Comparison of ENCODE assay signal across 16 cellular contexts in the genomic region with DNA sequence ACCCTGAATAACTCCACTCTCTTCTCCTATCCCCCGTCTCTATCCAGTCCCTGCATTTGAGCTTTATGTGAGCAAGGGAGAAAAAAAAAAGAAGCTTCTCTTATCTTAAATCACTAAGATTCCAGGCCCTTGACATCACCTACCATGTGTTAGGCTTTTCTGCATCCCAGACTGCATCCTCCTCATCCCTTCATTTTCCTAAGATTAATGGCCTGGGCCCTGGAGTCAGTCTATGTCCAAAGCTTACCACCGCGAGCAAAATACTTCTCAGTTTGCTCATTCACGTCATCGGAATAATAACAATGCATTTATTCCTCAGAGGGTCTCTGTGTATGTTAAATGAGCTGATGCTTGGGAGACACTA. TPM values are rescaled to one million over a fixed set of nuclear protein-coding genes. Genes with fewer than 3 reads are reported as not detected.
A peak's percentile ranks its signal among the peaks of the same experiment; 100 is the strongest.
DNase-seq lines count a peak whose midpoint lies in the region; ATAC-seq and TF ChIP-seq lines count a peak whose summit lies in the region.
"Had no signal": no experiment of that assay in that cellular context is flagged by ENCODE, and none has a peak within 500 bp of the region (broad histone marks: within the 10 kb centered on the region; RNA-seq: fewer than 3 reads in every experiment).

No MANE protein-coding gene starts in this region.

- H3K4me1 Mint-ChIP-seq in H9 (peaks cover 29 to 47% of the 10 kb centered on the region in 2 experiments), osteocyte (ENCODE audit: unreplicated experiment) (peaks cover 4% of the 10 kb centered on the region)
- H3K4me1 Mint-ChIP-seq: activated CD4-positive, alpha-beta T cell treated with anti-CD3 and anti-CD28 coated beads for 36 hours; CD8-positive, alpha-beta memory T cell had no signal

- H4K91ac ChIP-seq in H9 (ENCODE audit: insufficient read length, low read depth, low read length) = no peak overlapping the region

- H3K9me3 ChIP-seq in H9 (ENCODE audit: control insufficient read depth, low read depth, low read length) = no peaks in the 10 kb centered on the region
- H3K9me3 ChIP-seq in iPS-20b (ENCODE audit: insufficient read depth, low read depth, low read length) = no peaks in the 10 kb centered on the region
- no peaks in the 10 kb centered on the region for H3K9me3 ChIP-seq in smooth muscle cell (replicated peaks; ENCODE audit: low read depth)

- WGBS in H9 (ENCODE audit: extremely low coverage, insufficient read length, low lambda C conversion rate) = no CpG with 5 or more reads among the region's 5 CpGs
- 6% methylated on average over 5 of the region's 5 CpGs for WGBS in smooth muscle cell (ENCODE audit: low lambda C conversion rate)

- H3K9ac ChIP-seq in H9 (ENCODE audit: extremely low read depth, insufficient read length, low read length) = no peak overlapping the region
- H3K9ac ChIP-seq in iPS-20b (ENCODE audit: low read depth, low read length) = peak overlapping the region; percentile 72; the same call in 1 of the 2 replicates
- H3K9ac ChIP-seq in smooth muscle cell (ENCODE audit: low read depth) = peak overlapping the region; percentile 76

- H3K27ac ChIP-seq in H9 (ENCODE audit: insufficient read length, low read depth, low read length) (peak overlapping the region; percentile 41), iPS-20b (ENCODE audit: low read length) (no peak overlapping the region), smooth muscle cell (ENCODE audit: low read depth) (peak overlapping the region; percentile 90), dorsolateral prefrontal cortex (no peak overlapping the region)

- no peak overlapping the region for H2BK5ac ChIP-seq in H9 (ENCODE audit: insufficient read length, low read length)

- in situ Hi-C loops in astrocyte of the cerebellum (cut with HindIII; ENCODE audit: low sequenced_read_pairs) = loop anchor here (5.0 kb wide), 1 partner anchor 37 kb away; no protein-coding TSS in a partner anchor

- DNase-seq in H9 = no peak
- DNase-seq in astrocyte of the cerebellum (ENCODE audit: low read depth) = peak; percentile 64
- no peak for DNase-seq in smooth muscle cell (lab: John Stamatoyannopoulos, UW; ENCODE audit: unreplicated experiment)
- DNase-seq in osteocyte (ENCODE audit: extremely low spot score, unreplicated experiment) = no peak
- DNase-seq in dorsolateral prefrontal cortex = no peak
- DNase-seq: activated CD4-positive, alpha-beta T cell treated with anti-CD3 and anti-CD28 coated beads for 36 hours; CD8-positive, alpha-beta memory T cell; effector memory CD8-positive, alpha-beta T cell; KBM-7; NCI-H1436 treated with DMSO at 0.1 percent for 48 hours; NCI-H510A treated with DMSO at 0.1 percent for 48 hours; nucleus accumbens had no signal

- no peak overlapping the region for H3K23ac ChIP-seq in H9 (ENCODE audit: insufficient read length, low read depth, low read length)

- no peaks in the 10 kb centered on the region for H3K79me1 ChIP-seq in H9 (ENCODE audit: insufficient read depth, low read depth, low read length, poor library complexity, severe bottlenecking)

- no peak overlapping the region for H3K4ac ChIP-seq in H9 (ENCODE audit: low read depth, low read length)

- no peak overlapping the region for H3K14ac ChIP-seq in H9 (ENCODE audit: insufficient read depth, low read length)

- no peak overlapping the region for H2BK120ac ChIP-seq in H9 (ENCODE audit: low read depth, low read length, poor library complexity, severe bottlenecking)

- H4K5ac ChIP-seq in H9 (ENCODE audit: insufficient read length, low read depth, low read length) = no peak overlapping the region

- H2AFZ ChIP-seq in H9 (ENCODE audit: low read length) = no peak overlapping the region
- peak overlapping the region; percentile 56 for H2AFZ ChIP-seq in smooth muscle cell (ENCODE audit: low read depth)

- H4K8ac ChIP-seq in H9 (replicated peaks; ENCODE audit: insufficient read length, low read depth, low read length) = no peak overlapping the region

- H2BK20ac ChIP-seq in H9 (ENCODE audit: low read depth, low read length, poor library complexity, severe bottlenecking) = no peak overlapping the region

- H3K27ac Mint-ChIP-seq in H9 (peak overlapping the region; percentile 60 to 93 (median 74)), osteocyte (ENCODE audit: unreplicated experiment) (no peak overlapping the region)
- H3K27ac Mint-ChIP-seq: activated CD4-positive, alpha-beta T cell treated with anti-CD3 and anti-CD28 coated beads for 36 hours; CD8-positive, alpha-beta memory T cell; effector memory CD8-positive, alpha-beta T cell; T-helper 1 cell treated with Interleukin-12 subunit alpha and Interleukin-12 subunit beta and Interleukin-4 antibody, amounts not matched to agents 30 μg/mL and 1 μg/mL, for 36 hours had no signal

- H3T11ph ChIP-seq in H9 (ENCODE audit: low read length) = no peak overlapping the region

- TF ChIP-seq CTCF in H9 (conservative IDR thresholded peaks at IDR 0.05) = no peak
- TF ChIP-seq CTCF in astrocyte of the cerebellum (IDR thresholded peaks at IDR 0.05; ENCODE audit: low read depth, low read length, missing control alignments) = no peak
- TF ChIP-seq CTCF in smooth muscle cell (IDR thresholded peaks at IDR 0.05; ENCODE audit: borderline replicate concordance, insufficient read depth, poor library complexity, severe bottlenecking) = no peak
- no peak for TF ChIP-seq CTCF in osteocyte (IDR thresholded peaks at IDR 0.05)
- TF ChIP-seq CTCF in dorsolateral prefrontal cortex (IDR thresholded peaks at IDR 0.05 in 54 of 56, conservative IDR thresholded peaks at IDR 0.05 in 2 of 56; ENCODE audit: low read depth in 1 of 56, partially characterized antibody in 56 of 56) = no peak

- no peak overlapping the region for H3K4me3 ChIP-seq in astrocyte of the cerebellum (ENCODE audit: low read depth, low read length)
- H3K4me3 ChIP-seq in iPS-20b (ENCODE audit: low read length) = no peak overlapping the region
- H3K4me3 ChIP-seq in smooth muscle cell = no peak overlapping the region
- no peak overlapping the region for H3K4me3 ChIP-seq in dorsolateral prefrontal cortex

- peaks cover 38% of the 10 kb centered on the region for H3K36me3 ChIP-seq in iPS-20b (ENCODE audit: insufficient read depth, low read depth, low read length)
- no peaks in the 10 kb centered on the region for H3K36me3 ChIP-seq in smooth muscle cell (ENCODE audit: low read depth)

- H2AK5ac ChIP-seq in H9 (ENCODE audit: insufficient read length, low read length) = no peak overlapping the region

- no peak overlapping the region for H2BK12ac ChIP-seq in H9 (ENCODE audit: insufficient read length, low read depth, low read length)

- no peak overlapping the region for H3K4me3 Mint-ChIP-seq in H9
- H3K4me3 Mint-ChIP-seq in osteocyte (ENCODE audit: unreplicated experiment) = no peak overlapping the region
- H3K4me3 Mint-ChIP-seq: activated CD4-positive, alpha-beta T cell treated with anti-CD3 and anti-CD28 coated beads for 36 hours; CD8-positive, alpha-beta memory T cell; effector memory CD8-positive, alpha-beta T cell; T-helper 1 cell treated with Interleukin-12 subunit alpha and Interleukin-12 subunit beta and Interleukin-4 antibody, amounts not matched to agents 30 μg/mL and 1 μg/mL, for 36 hours had no signal

- intact Hi-C loops in dorsolateral prefrontal cortex (cut with DNase I) = no loop called here

- H3K36me3 Mint-ChIP-seq in H9 (ENCODE audit: insufficient read depth in 1 of 3, low read depth in 3 of 3) (peaks cover 10 to 27% (median 18%) of the 10 kb centered on the region in 3 experiments; a peak in 5 of 7 replicates), osteocyte (ENCODE audit: unreplicated experiment) (no peaks in the 10 kb centered on the region)
- H3K36me3 Mint-ChIP-seq: CD8-positive, alpha-beta memory T cell had no signal

- H3K9me3 Mint-ChIP-seq in H9 = no peaks in the 10 kb centered on the region
- no peaks in the 10 kb centered on the region for H3K9me3 Mint-ChIP-seq in osteocyte (ENCODE audit: unreplicated experiment)
- H3K9me3 Mint-ChIP-seq: CD8-positive, alpha-beta memory T cell; effector memory CD8-positive, alpha-beta T cell; T-helper 1 cell treated with Interleukin-12 subunit alpha and Interleukin-12 subunit beta and Interleukin-4 antibody, amounts not matched to agents 30 μg/mL and 1 μg/mL, for 36 hours had no signal

- H3K27me3 Mint-ChIP-seq in H9 (ENCODE audit: low read depth) = no peaks in the 10 kb centered on the region; the same call in 1 of the 2 replicates
- H3K27me3 Mint-ChIP-seq in osteocyte (ENCODE audit: unreplicated experiment) = no peaks in the 10 kb centered on the region

- peaks cover 6% of the 10 kb centered on the region for H3F3A ChIP-seq in smooth muscle cell (ENCODE audit: low read depth)

- H4K20me1 ChIP-seq in H9 (ENCODE audit: control insufficient read depth, insufficient read depth, insufficient read length) (no peaks in the 10 kb centered on the region), smooth muscle cell (ENCODE audit: low read depth) (no peaks in the 10 kb centered on the region)

- H3K56ac ChIP-seq in H9 (ENCODE audit: insufficient read length, low read depth, low read length) = no peak overlapping the region

- H2BK15ac ChIP-seq in H9 (ENCODE audit: low read depth, low read length) = no peak overlapping the region

- no peaks in the 10 kb centered on the region for H3K23me2 ChIP-seq in H9 (ENCODE audit: insufficient read length, low read depth, low read length, poor library complexity, severe bottlenecking)

- H3K79me2 ChIP-seq in H9 (ENCODE audit: insufficient read depth, low read length) = no peaks in the 10 kb centered on the region
- no peaks in the 10 kb centered on the region for H3K79me2 ChIP-seq in smooth muscle cell (ENCODE audit: low read depth)

- ATAC-seq in GM19455 (IDR thresholded peaks at IDR 0.05; ENCODE audit: unreplicated experiment) (no peak), HG03439 (IDR thresholded peaks at IDR 0.05; ENCODE audit: unreplicated experiment) (no peak)
- ATAC-seq: activated CD4-positive, alpha-beta T cell treated with anti-CD3 and anti-CD28 coated beads for 36 hours; effector memory CD8-positive, alpha-beta T cell had no signal

- H3K4me2 ChIP-seq in H9 (ENCODE audit: insufficient read depth, insufficient read length, low read length) (no peak overlapping the region), smooth muscle cell (peak overlapping the region; percentile 76)

- no peak overlapping the region for H3K18ac ChIP-seq in H9 (ENCODE audit: insufficient read length, low read depth, low read length)

- H3K27me3 ChIP-seq in H9 (ENCODE audit: insufficient read depth, low read length) = no peaks in the 10 kb centered on the region
- H3K27me3 ChIP-seq in iPS-20b (ENCODE audit: insufficient read depth, low read length) = no peaks in the 10 kb centered on the region
- no peaks in the 10 kb centered on the region for H3K27me3 ChIP-seq in smooth muscle cell (ENCODE audit: low read depth)
- peaks cover 0 to 3% (median 0%) of the 10 kb centered on the region in 45 donors for H3K27me3 ChIP-seq in dorsolateral prefrontal cortex

- peaks cover 2% of the 10 kb centered on the region; the same call in 1 of the 2 replicates for H3K4me1 ChIP-seq in H9 (ENCODE audit: insufficient read depth, low read length)
- H3K4me1 ChIP-seq in iPS-20b (ENCODE audit: insufficient read depth, low read length) = peaks cover 21% of the 10 kb centered on the region; the same call in 1 of the 2 replicates
- H3K4me1 ChIP-seq in smooth muscle cell (ENCODE audit: low read depth) = peaks cover 10% of the 10 kb centered on the region

RNA-seq across cellular contexts. Expression of a gene that starts 46.2 kb away (rescaled TPM):
- total RNA-seq in H9 (2021) (33.8 and 34.1 TPM in 2 replicates), smooth muscle cell (4.8 and 5.4 TPM in 2 replicates), osteocyte (not detected in 2 replicates), dorsolateral prefrontal cortex (10 to 100 TPM in 119 of 120 experiments, 1 to 10 TPM in 1; 8.5 to 63.7 (median 35.5) TPM)
- 2.5 and 4.0 TPM in 2 replicates for polyA plus RNA-seq in smooth muscle cell
- total RNA-seq: CD8-positive, alpha-beta memory T cell had no signal
- polyA plus RNA-seq: CD8-positive, alpha-beta memory T cell had no signal

Comparison
In these comparisons a context has a peak if more than half of its experiments do, and no peak if none do; other contexts are left out.
1. H3K27ac ChIP-seq: peak in H9 (single experiment) and smooth muscle cell (single experiment); none in iPS-20b (single experiment) and dorsolateral prefrontal cortex (0 of 59).